Comparison of ENCODE assay signal across 11 cellular contexts in genomic region chr10:30682377-30683199, GRCh38. TPM values are rescaled to one million over a fixed set of nuclear protein-coding genes. Genes with fewer than 3 reads are reported as not detected.
DNase-seq lines count a peak whose midpoint lies in the region; ATAC-seq, FAIRE-seq and TF ChIP-seq lines count a peak whose summit lies in the region.
"Not testable (repeated sequence)": the region's sequence is repeated elsewhere in the genome, so short reads cannot be mapped to it uniquely, and the experiment has no call there.
"Had no signal": no experiment of that assay in that cellular context is flagged by ENCODE, and none has a peak within 500 bp of the region (broad histone marks: within the 10 kb centered on the region; RNA-seq: fewer than 3 reads in every experiment).

No MANE protein-coding gene starts in this region.

- H3K4me1 Mint-ChIP-seq in activated CD8-positive, alpha-beta T cell treated with anti-CD3 and anti-CD28 coated beads for 36 hours (ENCODE audit: low read depth) = peaks cover 41% of the 10 kb centered on the region

- 48 to 67% (median 54%) methylated on average over 9 of the region's 9 CpGs for WGBS in adrenal gland, 4 donors
- 57 to 73% methylated on average over 9 of the region's 9 CpGs for WGBS in pancreas, 2 donors

- H3K4me3 ChIP-seq in AG09309 (ENCODE audit: control insufficient read depth, low read depth, low read length); RWPE2 (ENCODE audit: severe bottlenecking); adrenal gland; fibroblast of mammary gland (ENCODE audit: control insufficient read depth, low read depth, low read length); pancreas: not testable (repeated sequence)

- H3K9me3 Mint-ChIP-seq in activated CD8-positive, alpha-beta T cell treated with anti-CD3 and anti-CD28 coated beads for 36 hours = not testable (repeated sequence)

- not testable (repeated sequence) for H3K4me3 Mint-ChIP-seq in activated CD8-positive, alpha-beta T cell treated with anti-CD3 and anti-CD28 coated beads for 36 hours

- intact Hi-C loops in activated CD8-positive, alpha-beta T cell treated with anti-CD3 and anti-CD28 coated beads for 36 hours (cut with micrococcal nuclease); adrenal gland (cut with DNase I); pancreas (cut with DNase I): not testable (repeated sequence)

- peak overlapping the region; percentile 77 for H3K27ac Mint-ChIP-seq in activated CD8-positive, alpha-beta T cell treated with anti-CD3 and anti-CD28 coated beads for 36 hours

- not testable (repeated sequence) for FAIRE-seq in pancreas (lab: Jason Lieb, UNC)

- H3K9me3 ChIP-seq in RWPE2 (ENCODE audit: severe bottlenecking); adrenal gland (replicated peaks in 1 of 3); pancreas: not testable (repeated sequence)

- H3K36me3 Mint-ChIP-seq in activated CD8-positive, alpha-beta T cell treated with anti-CD3 and anti-CD28 coated beads for 36 hours (ENCODE audit: low read depth) = not testable (repeated sequence)

- not testable (repeated sequence) for H3K4me1 ChIP-seq in RWPE2 (ENCODE audit: insufficient read depth, poor library complexity, severe bottlenecking); adrenal gland (replicated peaks in 1 of 2); pancreas

- peaks cover 13% of the 10 kb centered on the region for H3K27me3 Mint-ChIP-seq in activated CD8-positive, alpha-beta T cell treated with anti-CD3 and anti-CD28 coated beads for 36 hours

- CTCF ChIA-PET in activated CD8-positive, alpha-beta T cell treated with anti-CD3 and anti-CD28 coated beads for 36 hours (lab: Charles Lee) = interaction anchor here (0.6 to 3.7 kb wide), 3 partner anchors 11 to 36 kb away, joined by 3 to 29 read pairs (median 11); no protein-coding TSS in a partner anchor

- TF ChIP-seq POLR2A in adrenal gland (IDR thresholded peaks at IDR 0.05) = not testable (repeated sequence)

- peak overlapping the region; percentile 17 for H3K27ac ChIP-seq in RWPE2 (ENCODE audit: poor library complexity, severe bottlenecking)
- H3K27ac ChIP-seq in adrenal gland, pancreas: not testable (repeated sequence)

- H3K27me3 ChIP-seq in RWPE2 (ENCODE audit: insufficient read depth, poor library complexity, severe bottlenecking); pancreas: not testable (repeated sequence)
- H3K27me3 ChIP-seq in adrenal gland = peaks cover 11% of the 10 kb centered on the region

- not testable (repeated sequence) for TF ChIP-seq CTCF in AG09309 (IDR thresholded peaks at IDR 0.05; ENCODE audit: control insufficient read depth, insufficient read depth, low read depth, low read length, missing control alignments); RWPE2 (IDR thresholded peaks at IDR 0.05; ENCODE audit: poor library complexity, severe bottlenecking); activated CD8-positive, alpha-beta T cell treated with anti-CD3 and anti-CD28 coated beads for 36 hours (IDR thresholded peaks at IDR 0.05); adrenal gland (IDR thresholded peaks at IDR 0.05); fibroblast of mammary gland (conservative IDR thresholded peaks at IDR 0.05; ENCODE audit: control insufficient read depth, insufficient read depth, low read depth, low read length); pancreas (IDR thresholded peaks at IDR 0.05)

- DNase-seq in AG09309 (ENCODE audit: low read depth) = peak; percentile 82
- DNase-seq in RWPE2 (ENCODE audit: low spot score) = peak; percentile 80
- DNase-seq in activated CD8-positive, alpha-beta T cell treated with anti-CD3 and anti-CD28 coated beads for 36 hours = peak; percentile 89
- peak; percentile 61 to 86 (median 73) for DNase-seq in adrenal gland
- peak; percentile 99 for DNase-seq in fibroblast of mammary gland (ENCODE audit: low read depth)
- not testable (repeated sequence) for DNase-seq in pancreas
- peak; percentile 52 to 69 for DNase-seq in stimulated activated CD8-positive, alpha-beta memory T cell treated with anti-CD3 and anti-CD28 coated beads, Interleukin-2, amount 100 ng/mL, for 48 hours (ENCODE audit: low read depth in 2 of 2)

- ATAC-seq in HG02798 (IDR thresholded peaks at IDR 0.05; ENCODE audit: poor library complexity, unreplicated experiment) (peak; percentile 30), RWPE2 (ENCODE audit: low read depth) (peak; percentile 99), pancreas (peak in 3 of 4 donors; percentile 46 to 78 (median 76))
- peak; percentile 89 for ATAC-seq in activated CD8-positive, alpha-beta T cell treated with anti-CD3 and anti-CD28 coated beads for 36 hours

- POLR2A ChIA-PET in activated CD8-positive, alpha-beta T cell treated with anti-CD3 and anti-CD28 coated beads for 36 hours (lab: Charles Lee) = interaction anchor here (0.5 to 1.9 kb wide), 5 partner anchors 19 to 292 kb away, joined by 3 to 7 read pairs (median 3); no protein-coding TSS in a partner anchor

- H3K36me3 ChIP-seq in RWPE2 (ENCODE audit: low read depth); adrenal gland (replicated peaks in 1 of 2); pancreas: not testable (repeated sequence)

RNA-seq across cellular contexts. Expression of gene LYZL2, which starts 53.0 kb away (rescaled TPM):
- total RNA-seq in activated CD8-positive, alpha-beta T cell treated with anti-CD3 and anti-CD28 coated beads for 36 hours = not detected
- total RNA-seq in adrenal gland (not detected), pancreas (not detected)
- polyA plus RNA-seq in adrenal gland (not detected), pancreas (not detected)
- total RNA-seq: H9, kidney had no signal
- polyA plus RNA-seq: CD14-positive monocyte had no signal

Comparison
In these comparisons a context has a peak if more than half of its experiments do, and no peak if none do; other contexts are left out.
1. ATAC-seq: peak in every context shown above with its lines; median percentile 99 in RWPE2; 89 in activated CD8-positive, alpha-beta T cell treated with anti-CD3 and anti-CD28 coated beads for 36 hours; 76 in pancreas; 30 in HG02798.